6 cellular contexts compared by ENCODE assay signal in genomic region chr14:105675905-105676670, GRCh38.
DNase-seq lines count a peak whose midpoint lies in the region; TF ChIP-seq lines count a peak whose summit lies in the region.
"Not testable (repeated sequence)": the region's sequence is repeated elsewhere in the genome, so short reads cannot be mapped to it uniquely, and the experiment has no call there.

No MANE protein-coding gene starts in this region.

- H3K4me3 ChIP-seq in thyroid gland (replicated peaks in 1 of 3): not testable (repeated sequence)

- not testable (repeated sequence) for H3K4me3 Mint-ChIP-seq in activated CD4-positive, alpha-beta T cell treated with anti-CD3 and anti-CD28 coated beads, Interleukin-2, amount 10 ng/mL, durations not matched to agents 24 days and 14 days; activated naive CD4-positive, alpha-beta T cell treated with anti-CD3 and anti-CD28 coated beads for 36 hours; MCF 10A (ENCODE audit: unreplicated experiment)

- intact Hi-C loops in activated CD4-positive, alpha-beta T cell treated with anti-CD3 and anti-CD28 coated beads, Interleukin-2, amount 10 ng/mL, durations not matched to agents 24 days and 14 days (cut with micrococcal nuclease): loop anchor here (5.0 to 10.0 kb wide), 2 partner anchors 269 to 321 kb away; no protein-coding TSS in a partner anchor
- intact Hi-C loops in activated naive CD4-positive, alpha-beta T cell treated with anti-CD3 and anti-CD28 coated beads for 36 hours (cut with micrococcal nuclease): loop anchor here (10.0 kb wide), 1 partner anchor 389 kb away; no protein-coding TSS in a partner anchor
- intact Hi-C loops in MCF 10A (cut with micrococcal nuclease); thyroid gland (cut with DNase I): not testable (repeated sequence)

- not testable (repeated sequence) for H3K27ac Mint-ChIP-seq in activated CD4-positive, alpha-beta T cell treated with anti-CD3 and anti-CD28 coated beads, Interleukin-2, amount 10 ng/mL, durations not matched to agents 24 days and 14 days
- H3K27ac Mint-ChIP-seq in activated naive CD4-positive, alpha-beta T cell treated with anti-CD3 and anti-CD28 coated beads for 36 hours: peak overlapping the region; percentile 14
- peak overlapping the region; percentile 31 for H3K27ac Mint-ChIP-seq in MCF 10A (ENCODE audit: low read depth, unreplicated experiment)

- not testable (repeated sequence) for BruUV-seq in MCF 10A (replicated peaks; lab: Mats Ljungman, UMichigan)

- H3K4me1 ChIP-seq in thyroid gland: not testable (repeated sequence)

- POLR2A ChIA-PET in MCF 10A (lab: Yijun Ruan, JAX): not testable (repeated sequence)

- not testable (repeated sequence) for H3K4me1 Mint-ChIP-seq in activated CD4-positive, alpha-beta T cell treated with anti-CD3 and anti-CD28 coated beads, Interleukin-2, amount 10 ng/mL, durations not matched to agents 24 days and 14 days; activated naive CD4-positive, alpha-beta T cell treated with anti-CD3 and anti-CD28 coated beads for 36 hours (ENCODE audit: low read depth); MCF 10A (ENCODE audit: insufficient read depth, unreplicated experiment)

- not testable (repeated sequence) for H3K9me3 Mint-ChIP-seq in activated CD4-positive, alpha-beta T cell treated with anti-CD3 and anti-CD28 coated beads, Interleukin-2, amount 10 ng/mL, durations not matched to agents 24 days and 14 days; activated naive CD4-positive, alpha-beta T cell treated with anti-CD3 and anti-CD28 coated beads for 36 hours; MCF 10A (ENCODE audit: unreplicated experiment)

- not testable (repeated sequence) for H3K9me3 ChIP-seq in thyroid gland

- CTCF ChIA-PET in activated naive CD4-positive, alpha-beta T cell treated with anti-CD3 and anti-CD28 coated beads for 36 hours (lab: Charles Lee): interaction anchor here (0.9 kb wide), 2 partner anchors 269 to 386 kb away, joined by 4 read pairs; no protein-coding TSS in a partner anchor
- CTCF ChIA-PET in MCF 10A (lab: Yijun Ruan, JAX): interaction anchor here (0.6 to 1.3 kb wide), 6 partner anchors 47 to 580 kb away, joined by 3 to 7 read pairs (median 4); no protein-coding TSS in a partner anchor

- 79 to 81% methylated on average over 13 of the region's 13 CpGs for WGBS in thyroid gland, 2 donors

- not testable (repeated sequence) for TF ChIP-seq POLR2A in thyroid gland (IDR thresholded peaks at IDR 0.05)

- not testable (repeated sequence) for H3K27me3 ChIP-seq in thyroid gland

- DNase-seq in DMS79 treated with DMSO at 0.1 percent for 48 hours (lab: John Stamatoyannopoulos, UW): peak; percentile 72
- peak; percentile 52 for DNase-seq in activated CD4-positive, alpha-beta T cell treated with anti-CD3 and anti-CD28 coated beads, Interleukin-2, amount 10 ng/mL, durations not matched to agents 24 days and 14 days
- not testable (repeated sequence) for DNase-seq in activated naive CD4-positive, alpha-beta T cell treated with anti-CD3 and anti-CD28 coated beads for 36 hours; MCF 10A (ENCODE audit: unreplicated experiment)
- peak; percentile 35 for DNase-seq in mesenteric fat pad (ENCODE audit: low spot score)
- peak; percentile 57 to 68 for DNase-seq in thyroid gland

- not testable (repeated sequence) for H3K27ac ChIP-seq in thyroid gland

- not testable (repeated sequence) for TF ChIP-seq CTCF in MCF 10A (IDR thresholded peaks at IDR 0.05; ENCODE audit: unreplicated experiment); thyroid gland (IDR thresholded peaks at IDR 0.05)

- H3K36me3 ChIP-seq in thyroid gland: not testable (repeated sequence)

- not testable (repeated sequence) for H3K36me3 Mint-ChIP-seq in activated CD4-positive, alpha-beta T cell treated with anti-CD3 and anti-CD28 coated beads, Interleukin-2, amount 10 ng/mL, durations not matched to agents 24 days and 14 days (ENCODE audit: low read depth); activated naive CD4-positive, alpha-beta T cell treated with anti-CD3 and anti-CD28 coated beads for 36 hours (ENCODE audit: low read depth); MCF 10A (ENCODE audit: insufficient read depth, unreplicated experiment)

- H3K27me3 Mint-ChIP-seq in activated CD4-positive, alpha-beta T cell treated with anti-CD3 and anti-CD28 coated beads, Interleukin-2, amount 10 ng/mL, durations not matched to agents 24 days and 14 days; activated naive CD4-positive, alpha-beta T cell treated with anti-CD3 and anti-CD28 coated beads for 36 hours (ENCODE audit: low read depth); MCF 10A (ENCODE audit: insufficient read depth, unreplicated experiment): not testable (repeated sequence)
